25 cellular contexts compared by ENCODE assay signal in genomic region chr6:139857143-139857542, GRCh38.
DNase-seq lines count a peak whose midpoint lies in the region; ATAC-seq, FAIRE-seq and TF ChIP-seq lines count a peak whose summit lies in the region.
"Had no signal": no experiment of that assay in that cellular context is flagged by ENCODE, and none has a peak within 500 bp of the region (broad histone marks: within the 10 kb centered on the region; RNA-seq: fewer than 3 reads in every experiment).

No MANE protein-coding gene starts in this region.

- POLR2A ChIA-PET in HepG2 (lab: Yijun Ruan, JAX): no interaction called here

- no peak for TF ChIP-seq RAD21 in HepG2 (CRISPR knock-in tag; IDR thresholded peaks at IDR 0.05)

- no peak for TF ChIP-seq POLR2A in HepG2 (IDR thresholded peaks at IDR 0.05; ENCODE audit: insufficient read depth in 1 of 2, low read depth in 2 of 2, low read length in 2 of 2)

- TF ChIP-seq EP300 in HepG2 (IDR thresholded peaks at IDR 0.05; ENCODE audit: low read depth in 2 of 2, low read length in 2 of 2): no peak
- TF ChIP-seq EP300 in HepG2 (CRISPR knock-in tag; IDR thresholded peaks at IDR 0.05; ENCODE audit: borderline replicate concordance): no peak

- 0 out of 2 replicates have a peak, but pooled peaks cover 7% of the 10 kb centered on the region for H3K9me3 ChIP-seq in HepG2 (ENCODE audit: low read length)
- no peaks in the 10 kb centered on the region for H3K9me3 ChIP-seq in osteoblast (ENCODE audit: low read depth, low read length)
- H3K9me3 ChIP-seq: BLaER1 treated with 17β-estradiol and CSF1 and Interleukin-3, amounts not matched to agents 10 nM and 100 nM; Caco-2 had no signal

- no TSS peak for BruUV-seq in HepG2 (replicated peaks; lab: Mats Ljungman, UMichigan)

- H3K9ac ChIP-seq in HepG2 (ENCODE audit: insufficient read depth, low read depth, low read length): no peak overlapping the region
- H3K9ac ChIP-seq: BLaER1 treated with 17β-estradiol and CSF1 and Interleukin-3, amounts not matched to agents 10 nM and 100 nM had no signal

- in situ Hi-C loops in HepG2 (cut with HindIII; ENCODE audit: extremely low pct_ligation_motif_present, low pct_unique_long_range_greater_than_20kb): no loop called here

- H3K27ac ChIP-seq in 22Rv1: 0 out of 2 replicates have a peak overlapping the region, but pooled peaks have one; percentile 21
- H3K27ac ChIP-seq in HepG2 (ENCODE audit: extremely low read length, insufficient read depth, low read length): no peak overlapping the region
- H3K27ac ChIP-seq in osteoblast (ENCODE audit: low read depth, low read length): no peak overlapping the region
- H3K27ac ChIP-seq: BLaER1 treated with 17β-estradiol and CSF1 and Interleukin-3, amounts not matched to agents 10 nM and 100 nM; SJSA1 had no signal

- WGBS in HepG2 (ENCODE audit: low lambda C conversion rate): 5% methylated on average over 2 of the region's 2 CpGs

- CTCF ChIA-PET in HepG2 (lab: Yijun Ruan, JAX; ENCODE audit: low intra/inter-chr PET ratio, low total read pairs): no interaction called here

- peak; percentile 72; the same call in 2 of the 3 replicates for ATAC-seq in HepG2
- no peak for ATAC-seq in HG03460 (IDR thresholded peaks at IDR 0.05; ENCODE audit: unreplicated experiment)
- ATAC-seq in left ventricle myocardium superior: no peak
- ATAC-seq: Right ventricle myocardium inferior had no signal

- H4K20me1 ChIP-seq in HepG2 (ENCODE audit: insufficient read depth, low read length) (no peaks in the 10 kb centered on the region), osteoblast (ENCODE audit: insufficient read depth, low read length) (no peaks in the 10 kb centered on the region)
- H4K20me1 ChIP-seq: BLaER1 treated with 17β-estradiol and CSF1 and Interleukin-3, amounts not matched to agents 10 nM and 100 nM had no signal

- no peak overlapping the region for H3K4me3 ChIP-seq in HepG2 (replicated peaks in 1 of 3; ENCODE audit: insufficient read depth in 1 of 3, low read depth in 2 of 3, low read length in 3 of 3)
- H3K4me3 ChIP-seq in osteoblast (ENCODE audit: insufficient read depth, low read length): no peak overlapping the region
- H3K4me3 ChIP-seq: BLaER1 treated with 17β-estradiol and CSF1 and Interleukin-3, amounts not matched to agents 10 nM and 100 nM; SJSA1 had no signal

- H3K4me2 ChIP-seq in HepG2 (ENCODE audit: low read depth, low read length) (no peak overlapping the region), osteoblast (ENCODE audit: insufficient read depth, low read length) (no peak overlapping the region)
- H3K4me2 ChIP-seq: BLaER1 treated with 17β-estradiol and CSF1 and Interleukin-3, amounts not matched to agents 10 nM and 100 nM had no signal

- H3K27me3 ChIP-seq in HepG2 (ENCODE audit: control insufficient read depth in 1 of 2, insufficient read depth in 2 of 2, low read length in 2 of 2): no peaks in the 10 kb centered on the region
- H3K27me3 ChIP-seq in osteoblast (ENCODE audit: insufficient read depth, low read length): no peaks in the 10 kb centered on the region
- H3K27me3 ChIP-seq: BLaER1 treated with 17β-estradiol and CSF1 and Interleukin-3, amounts not matched to agents 10 nM and 100 nM; SJSA1 had no signal

- no peak for FAIRE-seq in HepG2 (lab: Jason Lieb, UNC)
- FAIRE-seq: GM12892, H1 had no signal

- DNase-seq in NCI-H69 (lab: John Stamatoyannopoulos, UW) (peak; percentile 46), HepG2 (ENCODE audit: low spot score) (no peak), osteoblast (ENCODE audit: insufficient read length, low spot score, missing footprints) (no peak), dedifferentiated amniotic fluid mesenchymal stem cell (ENCODE audit: extremely low spot score) (no peak), T-helper 1 cell (no peak), left ventricle myocardium superior (no peak)
- DNase-seq: 8988T; Caco-2; CD4-positive, alpha-beta memory T cell; DMS 273 treated with DMSO at 0.1 percent for 48 hours; DND-41; KG1; NCI-H1092 treated with DMSO at 0.1 percent for 48 hours; NCI-H1436 treated with DMSO at 0.1 percent for 48 hours; NCI-H2029; NCI-H2171; NCI-H345; NCI-H524 had no signal

- no peaks in the 10 kb centered on the region for H3K36me3 ChIP-seq in HepG2 (replicated peaks in 1 of 2; ENCODE audit: control insufficient read depth in 1 of 2, insufficient read depth in 2 of 2, low read length in 2 of 2)
- H3K36me3 ChIP-seq in osteoblast (ENCODE audit: insufficient read depth, low read length): no peaks in the 10 kb centered on the region
- H3K36me3 ChIP-seq: BLaER1 treated with 17β-estradiol and CSF1 and Interleukin-3, amounts not matched to agents 10 nM and 100 nM; SJSA1 had no signal

- H3K79me2 ChIP-seq in HepG2 (ENCODE audit: insufficient read depth, low read length) (no peaks in the 10 kb centered on the region), osteoblast (ENCODE audit: insufficient read depth, low read length) (no peaks in the 10 kb centered on the region)

- H2AFZ ChIP-seq in HepG2 (ENCODE audit: low read length): no peak overlapping the region
- H2AFZ ChIP-seq in osteoblast (ENCODE audit: low read length): peak overlapping the region; percentile 63

- TF ChIP-seq CTCF in 22Rv1 (IDR thresholded peaks at IDR 0.05) (no peak), HepG2 (CRISPR knock-in tag; IDR thresholded peaks at IDR 0.05) (no peak), osteoblast (IDR thresholded peaks at IDR 0.05; ENCODE audit: extremely low read depth, low read depth, low read length) (no peak)

- intact Hi-C loops in HepG2 (cut with micrococcal nuclease; ENCODE audit: unreplicated experiment): no loop called here
- intact Hi-C loops in left ventricle myocardium superior (cut with micrococcal nuclease): no loop called here

- H3K4me1 ChIP-seq in HepG2 (ENCODE audit: insufficient read depth, low read length) (peaks cover 33% of the 10 kb centered on the region), osteoblast (ENCODE audit: insufficient read depth, low read length) (peaks cover 36% of the 10 kb centered on the region)
- H3K4me1 ChIP-seq: BLaER1 treated with 17β-estradiol and CSF1 and Interleukin-3, amounts not matched to agents 10 nM and 100 nM had no signal

TF ChIP-seq in HepG2, 621 proteins besides CTCF, POLR2A, EP300 and RAD21 (continues in another document):
- TF ChIP-seq MED1 (CRISPR knock-in tag; IDR thresholded peaks at IDR 0.05): no peak
- no peak for TF ChIP-seq ZNF816 (CRISPR knock-in tag; IDR thresholded peaks at IDR 0.05; ENCODE audit: borderline replicate concordance)
- no peak for TF ChIP-seq CHD4 (IDR thresholded peaks at IDR 0.05; ENCODE audit: borderline replicate concordance, low read length)
- TF ChIP-seq ZBTB25 (CRISPR knock-in tag; IDR thresholded peaks at IDR 0.05): no peak
- TF ChIP-seq TCF12 (IDR thresholded peaks at IDR 0.05): no peak
- TF ChIP-seq TCF12 (CRISPR knock-in tag; IDR thresholded peaks at IDR 0.05): no peak
- TF ChIP-seq ZNF383 (CRISPR knock-in tag; IDR thresholded peaks at IDR 0.05; ENCODE audit: borderline replicate concordance): no peak
- no peak for TF ChIP-seq ZSCAN9 (CRISPR knock-in tag; IDR thresholded peaks at IDR 0.05; ENCODE audit: borderline replicate concordance)
- TF ChIP-seq ZMYM3 (CRISPR knock-in tag; IDR thresholded peaks at IDR 0.05): no peak
- TF ChIP-seq KLF12 (CRISPR knock-in tag; IDR thresholded peaks at IDR 0.05; ENCODE audit: borderline replicate concordance): no peak
- TF ChIP-seq ZNF780A (CRISPR knock-in tag; IDR thresholded peaks at IDR 0.05): no peak
- no peak for TF ChIP-seq PRDM15 (CRISPR knock-in tag; IDR thresholded peaks at IDR 0.05)
- no peak for TF ChIP-seq TSC22D2 (CRISPR knock-in tag; IDR thresholded peaks at IDR 0.05; ENCODE audit: borderline replicate concordance)
- TF ChIP-seq ZBTB1 (CRISPR knock-in tag; IDR thresholded peaks at IDR 0.05; ENCODE audit: borderline replicate concordance): no peak
- TF ChIP-seq ZNF891 (CRISPR knock-in tag; IDR thresholded peaks at IDR 0.05): no peak
- no peak for TF ChIP-seq FOXC1 (CRISPR knock-in tag; IDR thresholded peaks at IDR 0.05; ENCODE audit: borderline replicate concordance)
- no peak for TF ChIP-seq ZSCAN25 (CRISPR knock-in tag; IDR thresholded peaks at IDR 0.05)
- TF ChIP-seq PHF5A (CRISPR knock-in tag; IDR thresholded peaks at IDR 0.05; ENCODE audit: low read depth, unreplicated experiment): no peak
